10 cellular contexts compared by ENCODE assay signal in the genomic region with DNA sequence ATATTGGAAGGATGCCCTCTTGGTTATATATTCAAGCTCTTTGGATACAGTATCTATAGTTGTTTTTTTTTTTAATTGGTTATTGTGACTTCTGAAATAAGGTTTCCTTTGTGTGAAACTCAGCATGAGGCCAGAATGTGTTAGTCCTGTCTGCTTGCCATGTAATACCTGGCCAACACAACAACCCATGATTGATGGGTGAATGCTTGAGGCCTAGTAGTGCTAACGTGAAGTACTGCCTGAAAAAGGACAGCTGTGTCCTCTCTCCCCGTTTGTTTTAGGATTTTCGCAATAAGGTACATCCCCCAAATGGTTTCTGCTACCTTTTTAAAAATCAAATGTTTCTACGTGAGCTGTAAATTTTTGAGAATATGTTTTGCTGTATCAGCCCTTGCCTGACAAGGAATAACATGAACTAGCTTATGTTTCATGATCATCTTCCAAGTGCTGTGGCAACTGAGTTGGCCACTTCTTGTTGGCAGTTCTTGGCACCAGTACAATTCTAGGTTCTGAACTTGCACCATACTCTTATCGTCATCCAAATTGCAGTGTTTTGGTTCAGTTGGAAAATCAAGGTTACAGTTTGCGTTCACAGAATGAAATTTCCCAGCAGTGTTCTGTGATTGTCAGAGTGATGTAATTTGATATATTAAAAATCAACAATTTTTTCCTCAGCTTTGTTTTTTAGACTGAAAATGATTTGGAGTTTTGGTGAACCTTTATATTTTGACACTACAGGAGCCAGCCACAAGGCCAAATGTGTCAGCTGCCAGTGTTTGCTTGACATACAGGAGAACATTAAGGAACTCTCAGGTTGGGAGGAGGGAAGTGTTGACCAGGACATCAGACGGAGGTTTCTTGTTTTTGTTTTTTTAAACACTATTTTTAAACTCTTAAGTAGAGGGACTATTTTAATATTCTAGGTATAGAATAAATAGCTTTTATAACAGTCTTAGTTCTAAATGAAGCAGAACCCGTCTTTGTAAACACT. TPM values are rescaled to one million over a fixed set of nuclear protein-coding genes. Genes with fewer than 3 reads are reported as not detected.
DNase-seq lines count a peak whose midpoint lies in the region; ATAC-seq and TF ChIP-seq lines count a peak whose summit lies in the region.
"Had no signal": no experiment of that assay in that cellular context is flagged by ENCODE, and none has a peak within 500 bp of the region (broad histone marks: within the 10 kb centered on the region; RNA-seq: fewer than 3 reads in every experiment).

No MANE protein-coding gene starts in this region.

- H3K36me3 Mint-ChIP-seq in activated CD8-positive, alpha-beta T cell treated with anti-CD3 and anti-CD28 coated beads, Interleukin-2, amount 10 ng/mL, durations not matched to agents 7 days and 5 days (ENCODE audit: low read depth), result peaks cover 43% of the 10 kb centered on the region
- H3K36me3 Mint-ChIP-seq in stimulated activated memory B cell treated with anti-CD40 and anti-IgM and Interleukin-4, amounts not matched to agents 10 μg/mL and 1 μg/mL and 100 μg/mL, for 72 hours, result peaks cover 35% of the 10 kb centered on the region

- intact Hi-C loops in left ventricle myocardium inferior (cut with micrococcal nuclease), result no loop called here
- intact Hi-C loops in PC-9 (cut with micrococcal nuclease; ENCODE audit: unreplicated experiment), result no loop called here

- H3K4me1 Mint-ChIP-seq in activated CD8-positive, alpha-beta T cell treated with anti-CD3 and anti-CD28 coated beads, Interleukin-2, amount 10 ng/mL, durations not matched to agents 7 days and 5 days (ENCODE audit: low read depth), result peaks cover 32% of the 10 kb centered on the region
- peaks cover 34% of the 10 kb centered on the region for H3K4me1 Mint-ChIP-seq in stimulated activated memory B cell treated with anti-CD40 and anti-IgM and Interleukin-4, amounts not matched to agents 10 μg/mL and 1 μg/mL and 100 μg/mL, for 72 hours

- H2AFZ ChIP-seq in PC-9, result no peak overlapping the region

- H3K27me3 Mint-ChIP-seq in activated CD8-positive, alpha-beta T cell treated with anti-CD3 and anti-CD28 coated beads, Interleukin-2, amount 10 ng/mL, durations not matched to agents 7 days and 5 days (ENCODE audit: low read depth), result no peaks in the 10 kb centered on the region
- no peaks in the 10 kb centered on the region for H3K27me3 Mint-ChIP-seq in stimulated activated memory B cell treated with anti-CD40 and anti-IgM and Interleukin-4, amounts not matched to agents 10 μg/mL and 1 μg/mL and 100 μg/mL, for 72 hours
- H3K27me3 Mint-ChIP-seq: activated B cell treated with CpG ODN at 0.5 μM for 24 hours had no signal

- POLR2A ChIA-PET in activated CD8-positive, alpha-beta T cell treated with anti-CD3 and anti-CD28 coated beads, Interleukin-2, amount 10 ng/mL, durations not matched to agents 7 days and 5 days (lab: Charles Lee), result interaction anchor here (1.1 to 2.9 kb wide), 4 partner anchors 18 to 106 kb away, joined by 3 to 9 read pairs (median 6); a partner anchor contains a TSS
- POLR2A ChIA-PET in PC-9 (lab: Charles Lee; ENCODE audit: unreplicated experiment), result interaction anchor here (0.7 kb wide), 2 partner anchors 104 to 172 kb away, joined by 4 to 6 read pairs; no protein-coding TSS in a partner anchor

- TF ChIP-seq CTCF in left ventricle myocardium inferior (IDR thresholded peaks at IDR 0.05; ENCODE audit: borderline replicate concordance) (no peak), PC-9 (conservative IDR thresholded peaks at IDR 0.05) (no peak)

- H3K27ac ChIP-seq in left ventricle myocardium inferior (replicated peaks) (peak overlapping the region; percentile 56), PC-9 (no peak overlapping the region)

- DNase-seq in NCI-H146 (lab: John Stamatoyannopoulos, UW) (peak; percentile 46), left ventricle myocardium inferior (no peak), LoVo (ENCODE audit: low spot score) (no peak), PC-9 (no peak), epidermal melanocyte (ENCODE audit: insufficient read length, low spot score) (no peak)
- DNase-seq in activated CD8-positive, alpha-beta T cell treated with anti-CD3 and anti-CD28 coated beads, Interleukin-2, amount 10 ng/mL, durations not matched to agents 7 days and 5 days, result no peak
- DNase-seq: activated B cell treated with CpG ODN at 0.5 μM for 24 hours, trophoblast cell had no signal

- no peaks in the 10 kb centered on the region for H3K9me3 ChIP-seq in left ventricle myocardium inferior (replicated peaks)
- H3K9me3 ChIP-seq in PC-9 (ENCODE audit: insufficient read depth, low read depth), result no peaks in the 10 kb centered on the region

- H3K4me3 ChIP-seq in left ventricle myocardium inferior (no peak overlapping the region), PC-9 (no peak overlapping the region)

- no peak for ATAC-seq in activated CD8-positive, alpha-beta T cell treated with anti-CD3 and anti-CD28 coated beads, Interleukin-2, amount 10 ng/mL, durations not matched to agents 7 days and 5 days
- no peak for ATAC-seq in stimulated activated memory B cell treated with anti-CD40 and anti-IgM and Interleukin-4, amounts not matched to agents 10 μg/mL and 1 μg/mL and 100 μg/mL, for 72 hours
- ATAC-seq in HG03457 (IDR thresholded peaks at IDR 0.05; ENCODE audit: unreplicated experiment), result no peak

- CTCF ChIA-PET in activated CD8-positive, alpha-beta T cell treated with anti-CD3 and anti-CD28 coated beads, Interleukin-2, amount 10 ng/mL, durations not matched to agents 7 days and 5 days (lab: Charles Lee), result interaction anchor here (0.8 to 2.6 kb wide), 7 partner anchors 9 to 181 kb away, joined by 3 to 16 read pairs (median 5); no protein-coding TSS in a partner anchor
- CTCF ChIA-PET in PC-9 (lab: Charles Lee), result interaction anchor here (0.5 to 0.6 kb wide), 2 partner anchors 47 to 181 kb away, joined by 4 to 7 read pairs; no protein-coding TSS in a partner anchor

- no TSS peak for BruUV-seq in PC-9 (replicated peaks; lab: Mats Ljungman, UMichigan)

- no peaks in the 10 kb centered on the region for H3K27me3 ChIP-seq in left ventricle myocardium inferior (ENCODE audit: low read depth)
- H3K27me3 ChIP-seq in PC-9 (ENCODE audit: insufficient read depth, low read depth), result no peaks in the 10 kb centered on the region

- no peak overlapping the region for H3K4me3 Mint-ChIP-seq in activated CD8-positive, alpha-beta T cell treated with anti-CD3 and anti-CD28 coated beads, Interleukin-2, amount 10 ng/mL, durations not matched to agents 7 days and 5 days
- no peak overlapping the region for H3K4me3 Mint-ChIP-seq in stimulated activated memory B cell treated with anti-CD40 and anti-IgM and Interleukin-4, amounts not matched to agents 10 μg/mL and 1 μg/mL and 100 μg/mL, for 72 hours
- H3K4me3 Mint-ChIP-seq: activated B cell treated with CpG ODN at 0.5 μM for 24 hours had no signal

- H3K36me3 ChIP-seq in left ventricle myocardium inferior (peaks cover 66% of the 10 kb centered on the region), PC-9 (ENCODE audit: low read depth) (peaks cover 53% of the 10 kb centered on the region)

- no peak overlapping the region for H3K4me2 ChIP-seq in PC-9

- no peaks in the 10 kb centered on the region for H3K9me3 Mint-ChIP-seq in activated CD8-positive, alpha-beta T cell treated with anti-CD3 and anti-CD28 coated beads, Interleukin-2, amount 10 ng/mL, durations not matched to agents 7 days and 5 days (ENCODE audit: insufficient read depth)
- H3K9me3 Mint-ChIP-seq in stimulated activated memory B cell treated with anti-CD40 and anti-IgM and Interleukin-4, amounts not matched to agents 10 μg/mL and 1 μg/mL and 100 μg/mL, for 72 hours, result no peaks in the 10 kb centered on the region
- H3K9me3 Mint-ChIP-seq: activated B cell treated with CpG ODN at 0.5 μM for 24 hours had no signal

- peaks cover 45% of the 10 kb centered on the region for H3F3A ChIP-seq in PC-9 (ENCODE audit: insufficient read depth, low read depth)

- no peaks in the 10 kb centered on the region for H3K9me2 ChIP-seq in PC-9 (ENCODE audit: insufficient read depth)

- H4K20me1 ChIP-seq in PC-9 (ENCODE audit: insufficient read depth), result no peaks in the 10 kb centered on the region

- peaks cover 38% of the 10 kb centered on the region for H3K4me1 ChIP-seq in left ventricle myocardium inferior
- 0 out of 2 replicates have a peak, but pooled peaks cover 3% of the 10 kb centered on the region for H3K4me1 ChIP-seq in PC-9 (replicated peaks; ENCODE audit: insufficient read depth)

- H3K27ac Mint-ChIP-seq in activated CD8-positive, alpha-beta T cell treated with anti-CD3 and anti-CD28 coated beads, Interleukin-2, amount 10 ng/mL, durations not matched to agents 7 days and 5 days, result peak overlapping the region; percentile 69
- H3K27ac Mint-ChIP-seq in stimulated activated memory B cell treated with anti-CD40 and anti-IgM and Interleukin-4, amounts not matched to agents 10 μg/mL and 1 μg/mL and 100 μg/mL, for 72 hours, result peak overlapping the region; percentile 27

- peaks cover 44% of the 10 kb centered on the region for H3K79me2 ChIP-seq in PC-9 (ENCODE audit: low read depth)

RNA-seq across cellular contexts. Expression of a gene that starts 13.5 kb away (rescaled TPM):
- 10 to 100 TPM; 34.8 to 40.3 TPM for total RNA-seq in activated CD8-positive, alpha-beta T cell treated with anti-CD3 and anti-CD28 coated beads, Interleukin-2, amount 10 ng/mL, durations not matched to agents 7 days and 5 days
- 37.0 TPM for total RNA-seq in left ventricle myocardium inferior
- total RNA-seq in PC-9 (2021), result 108 and 129 TPM in 2 replicates

RNA-seq across cellular contexts. Expression of a gene that starts 13.7 kb away (rescaled TPM):
- total RNA-seq in activated CD8-positive, alpha-beta T cell treated with anti-CD3 and anti-CD28 coated beads, Interleukin-2, amount 10 ng/mL, durations not matched to agents 7 days and 5 days, result 10 to 100 TPM; 72.9 TPM
- total RNA-seq in left ventricle myocardium inferior, result 256 TPM
- total RNA-seq in PC-9 (2021), result 142 and 171 TPM in 2 replicates

RNA-seq across cellular contexts. Expression of a gene that starts 44.2 kb away (rescaled TPM):
- 100 to 1,000 TPM; 382 to 384 TPM for total RNA-seq in activated CD8-positive, alpha-beta T cell treated with anti-CD3 and anti-CD28 coated beads, Interleukin-2, amount 10 ng/mL, durations not matched to agents 7 days and 5 days
- total RNA-seq in left ventricle myocardium inferior (66.3 TPM), PC-9 (2021) (178 and 212 TPM in 2 replicates)
